In the genomic region with DNA sequence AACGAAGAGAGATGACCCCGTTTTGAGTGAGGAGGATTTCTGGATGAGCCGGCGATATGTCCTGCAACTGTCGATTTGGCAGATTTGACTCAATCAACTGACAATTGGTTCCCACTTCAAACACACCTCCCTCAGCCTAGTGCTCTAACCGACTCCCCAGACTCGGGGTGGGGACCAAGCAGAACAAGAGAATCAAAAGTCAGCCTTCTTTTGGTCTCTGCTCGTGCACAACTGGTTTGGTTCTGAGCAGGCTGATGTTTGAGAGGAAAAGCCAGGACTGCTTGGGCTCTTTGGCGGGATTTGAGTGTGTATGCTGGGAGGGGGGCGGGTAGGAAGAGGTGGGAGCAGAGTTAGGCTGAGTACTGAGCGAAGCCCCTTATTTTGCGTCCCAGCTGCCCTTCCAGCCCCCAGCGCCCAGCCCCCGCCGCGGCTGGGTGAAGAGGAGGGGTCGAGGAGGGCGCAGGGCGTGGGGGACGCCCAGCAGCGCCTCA, we compare ENCODE assay signal across 8 cellular contexts.
DNase-seq lines count a peak whose midpoint lies in the region; TF ChIP-seq lines count a peak whose summit lies in the region.

No MANE protein-coding gene starts in this region.

- POLR2A ChIA-PET in HEK293T (lab: Yijun Ruan, JAX), result interaction anchor here (0.7 to 1.6 kb wide), 5 partner anchors 10 to 376 kb away, joined by 3 to 6 read pairs (median 3); no protein-coding TSS in a partner anchor

- H3K36me3 ChIP-seq in OCI-LY3 (replicated peaks; ENCODE audit: low read depth, low read length), result peaks cover 25% of the 10 kb centered on the region
- H3K36me3 ChIP-seq in esophagus squamous epithelium, result no peaks in the 10 kb centered on the region

- intact Hi-C loops in esophagus squamous epithelium (cut with DNase I), result no loop called here

- H3K27ac ChIP-seq in OCI-LY3 (ENCODE audit: low read length) (peak overlapping the region; percentile 90), esophagus squamous epithelium (peak overlapping the region in 2 of 4 donors; percentile 31 to 71)

- WGBS in esophagus squamous epithelium, 2 donors, result 0 to 1% methylated on average over 8 to 10 of the region's 21 CpGs

- peak overlapping the region; percentile 93 for H3K27ac Mint-ChIP-seq in nephron progenitor cell

- H3K27me3 Mint-ChIP-seq in nephron progenitor cell (ENCODE audit: low read depth, poor library complexity), result no peaks in the 10 kb centered on the region

- H3K79me2 ChIP-seq in OCI-LY3 (ENCODE audit: low read length), result peaks cover 26% of the 10 kb centered on the region

- peak overlapping the region; percentile 79 for H3K4me2 ChIP-seq in OCI-LY3 (ENCODE audit: low read length)

- H3K4me1 Mint-ChIP-seq in nephron progenitor cell, result peaks cover 49% of the 10 kb centered on the region

- H3K4me3 Mint-ChIP-seq in nephron progenitor cell, result peak overlapping the region; percentile 94

- H3K27me3 ChIP-seq in OCI-LY3 (ENCODE audit: low read depth, low read length) (0 out of 2 replicates have a peak, but pooled peaks cover 5% of the 10 kb centered on the region), esophagus squamous epithelium (peaks cover 0 to 79% (median 0%) of the 10 kb centered on the region in 4 donors)

- peak overlapping the region; percentile 85 for H3K9ac ChIP-seq in OCI-LY3 (ENCODE audit: low read length)

- peaks cover 21% of the 10 kb centered on the region for H3K4me1 ChIP-seq in OCI-LY3 (ENCODE audit: low read length)
- H3K4me1 ChIP-seq in esophagus squamous epithelium, result peaks cover 14 to 26% (median 22%) of the 10 kb centered on the region in 3 donors

- DNase-seq in DMS53 (lab: John Stamatoyannopoulos, UW), result peak; percentile 50
- DNase-seq in DMS53 treated with DMSO at 0.1 percent for 48 hours (lab: John Stamatoyannopoulos, UW; ENCODE audit: unreplicated experiment), result no peak
- DNase-seq in HEK293T (ENCODE audit: extremely low spot score), result peak; percentile 53
- no peak for DNase-seq in esophagus squamous epithelium (lab: John Stamatoyannopoulos, UW)
- no peak for DNase-seq in nephron progenitor cell
- no peak for DNase-seq in central memory CD4-positive, alpha-beta T cell
- DNase-seq in epidermal melanocyte (ENCODE audit: insufficient read length, low spot score), result no peak

- H3K9me3 ChIP-seq in OCI-LY3 (ENCODE audit: insufficient read depth, low read length) (no peaks in the 10 kb centered on the region), esophagus squamous epithelium (no peaks in the 10 kb centered on the region)

- H4K20me1 ChIP-seq in OCI-LY3 (ENCODE audit: insufficient read depth, low read length), result no peaks in the 10 kb centered on the region

- peaks cover 4% of the 10 kb centered on the region for H3K9me3 Mint-ChIP-seq in nephron progenitor cell

- TF ChIP-seq POLR2A in esophagus squamous epithelium (IDR thresholded peaks at IDR 0.05), result no peak

- H3K36me3 Mint-ChIP-seq in nephron progenitor cell (ENCODE audit: low read depth), result peaks cover 6% of the 10 kb centered on the region

- H3K4me3 ChIP-seq in OCI-LY3 (ENCODE audit: low read length) (peak overlapping the region; percentile 79), esophagus squamous epithelium (peak overlapping the region; percentile 41 to 71 (median 54))

- CTCF ChIA-PET in HEK293T (lab: Yijun Ruan, JAX), result no interaction called here

- peak overlapping the region; percentile 98 for H2AFZ ChIP-seq in OCI-LY3 (ENCODE audit: low read depth, low read length)

- TF ChIP-seq CTCF in OCI-LY3 (IDR thresholded peaks at IDR 0.05; ENCODE audit: low read depth, low read length), result no peak
- no peak for TF ChIP-seq CTCF in esophagus squamous epithelium (IDR thresholded peaks at IDR 0.05)
- no peak for TF ChIP-seq CTCF in nephron progenitor cell (IDR thresholded peaks at IDR 0.05)

TF ChIP-seq in HEK293T, 16 proteins besides CTCF, POLR2A, EP300 and RAD21:
- TF ChIP-seq ELF4 (IDR thresholded peaks at IDR 0.05), result 0 out of 2 replicates have a peak, but pooled peaks have one; percentile 12
- TF ChIP-seq HDGF (IDR thresholded peaks at IDR 0.05; ENCODE audit: borderline replicate concordance), result no peak
- TF ChIP-seq TARDBP (IDR thresholded peaks at IDR 0.05), result no peak
- peak; percentile 64 for TF ChIP-seq L3MBTL2 (conservative IDR thresholded peaks at IDR 0.05)
- no peak for TF ChIP-seq FOXK2 (IDR thresholded peaks at IDR 0.05)
- TF ChIP-seq ZNF384 (IDR thresholded peaks at IDR 0.05), result no peak
- no peak for TF ChIP-seq ARNT (IDR thresholded peaks at IDR 0.05)
- TF ChIP-seq SP1 (IDR thresholded peaks at IDR 0.05), result no peak
- no peak for TF ChIP-seq SUZ12 (IDR thresholded peaks at IDR 0.05)
- TF ChIP-seq, protein P1, sequence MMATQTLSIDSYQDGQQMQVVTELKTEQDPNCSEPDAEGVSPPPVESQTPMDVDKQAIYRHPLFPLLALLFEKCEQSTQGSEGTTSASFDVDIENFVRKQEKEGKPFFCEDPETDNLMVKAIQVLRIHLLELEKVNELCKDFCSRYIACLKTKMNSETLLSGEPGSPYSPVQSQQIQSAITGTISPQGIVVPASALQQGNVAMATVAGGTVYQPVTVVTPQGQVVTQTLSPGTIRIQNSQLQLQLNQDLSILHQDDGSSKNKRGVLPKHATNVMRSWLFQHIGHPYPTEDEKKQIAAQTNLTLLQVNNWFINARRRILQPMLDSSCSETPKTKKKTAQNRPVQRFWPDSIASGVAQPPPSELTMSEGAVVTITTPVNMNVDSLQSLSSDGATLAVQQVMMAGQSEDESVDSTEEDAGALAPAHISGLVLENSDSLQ (IDR thresholded peaks at IDR 0.05), result 0 out of 2 replicates have a peak, but pooled peaks have one; percentile 13
- no peak for TF ChIP-seq NFRKB (IDR thresholded peaks at IDR 0.05)
- TF ChIP-seq CTBP1 (IDR thresholded peaks at IDR 0.05; ENCODE audit: borderline replicate concordance), result no peak
- no peak for TF ChIP-seq LEF1 (IDR thresholded peaks at IDR 0.05; ENCODE audit: borderline replicate concordance)
- no peak for TF ChIP-seq FOXA1 (IDR thresholded peaks at IDR 0.05)
- TF ChIP-seq FOXM1 (IDR thresholded peaks at IDR 0.05; ENCODE audit: borderline replicate concordance), result no peak
- no peak for TF ChIP-seq BHLHE40 (IDR thresholded peaks at IDR 0.05; ENCODE audit: borderline replicate concordance)

Comparison
In these comparisons a context has a peak if more than half of its experiments do, and no peak if none do; other contexts are left out.
1. DNase-seq: peak in DMS53 (single experiment) and HEK293T (single experiment); none in DMS53 treated with DMSO at 0.1 percent for 48 hours (single experiment), esophagus squamous epithelium (single experiment), nephron progenitor cell (single experiment), central memory CD4-positive, alpha-beta T cell (single experiment) and epidermal melanocyte (single experiment).